8 cellular contexts compared by ENCODE assay signal in the genomic region with DNA sequence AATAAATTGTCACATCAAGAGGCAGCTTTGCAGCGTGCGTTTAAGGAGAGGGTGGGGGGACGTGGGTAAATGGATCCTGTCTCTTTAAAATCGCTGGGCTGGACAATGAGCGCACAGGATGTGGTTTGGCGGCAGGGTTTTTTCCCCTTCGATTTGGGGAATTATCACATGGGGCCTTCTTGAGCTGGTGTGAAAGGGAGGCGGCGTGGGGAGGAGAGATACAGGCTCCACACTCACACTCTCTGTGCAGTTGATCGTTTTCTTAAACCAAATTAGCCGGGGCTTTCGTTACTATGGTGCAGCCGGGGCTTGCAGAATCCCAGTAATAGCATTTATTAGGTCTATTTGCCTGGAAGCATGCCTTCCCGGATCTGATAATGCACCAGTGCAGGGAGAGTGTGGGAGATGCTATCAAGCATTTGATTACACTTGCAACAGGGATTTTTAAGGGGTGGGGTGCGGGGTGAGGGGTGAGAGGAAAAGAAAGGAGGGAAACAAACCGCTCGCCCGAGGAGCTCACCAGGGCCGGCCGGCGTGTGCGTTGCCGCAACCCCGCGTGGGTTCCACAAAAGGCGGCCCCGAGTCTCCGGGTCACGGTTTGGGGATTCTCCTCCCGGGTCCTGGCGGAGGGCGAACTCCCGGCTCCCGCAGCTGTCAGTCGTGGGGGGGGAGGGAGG. TPM values are rescaled to one million over a fixed set of nuclear protein-coding genes. Genes with fewer than 3 reads are reported as not detected.
DNase-seq lines count a peak whose midpoint lies in the region; ATAC-seq, FAIRE-seq and TF ChIP-seq lines count a peak whose summit lies in the region.

No MANE protein-coding gene starts in this region.

- in situ Hi-C loops in Caki2 (cut with HindIII; ENCODE audit: low pct_unique_long_range_greater_than_20kb, low sequenced_read_pairs): no loop called here

- H3K36me3 Mint-ChIP-seq in glutamatergic neuron (ENCODE audit: unreplicated experiment): no peaks in the 10 kb centered on the region

- TF ChIP-seq POLR2A in tibial nerve (IDR thresholded peaks at IDR 0.05): peak; percentile 30 to 31

- H3K27ac ChIP-seq in SJCRH30 (peak overlapping the region; percentile 60), pancreas (peak overlapping the region; percentile 76 to 96 (median 88)), tibial nerve (peak overlapping the region; percentile 51 to 91 (median 88))

- WGBS in pancreas, 2 donors: 1 to 2% methylated on average over 17 to 35 of the region's 35 CpGs
- 1% methylated on average over 30 to 35 of the region's 35 CpGs for WGBS in tibial nerve, 2 donors

- H3K27me3 ChIP-seq in SJCRH30 (no peaks in the 10 kb centered on the region), pancreas (no peaks in the 10 kb centered on the region), tibial nerve (no peaks in the 10 kb centered on the region)

- intact Hi-C loops in pancreas (cut with DNase I): no loop called here

- DNase-seq in Caki2 (ENCODE audit: low read depth) (peak; percentile 82), HTR-8/SVneo (ENCODE audit: insufficient read length, low spot score) (peak; percentile 79), SJCRH30 (peak; percentile 72 to 86), glutamatergic neuron (peak; percentile 54), pancreas (peak in 4 of 6 donors; percentile 39 to 76 (median 52)), tibial nerve (ENCODE audit: low spot score in 2 of 2) (peak; percentile 54 to 78)
- peak; percentile 53 for DNase-seq in activated naive CD4-positive, alpha-beta T cell treated with anti-CD3 and anti-CD28 coated beads, Interleukin-2, amount 50 U/mL, for 16 hours

- FAIRE-seq in HTR-8/SVneo (lab: Jason Lieb, UNC) (no peak), pancreas (lab: Jason Lieb, UNC) (no peak)

- TF ChIP-seq EP300 in tibial nerve (IDR thresholded peaks at IDR 0.05): peak in 1 of 2 donors; percentile 64

- H3K27me3 Mint-ChIP-seq in glutamatergic neuron (ENCODE audit: unreplicated experiment): peaks cover 43% of the 10 kb centered on the region

- peak overlapping the region; percentile 98 for H3K27ac Mint-ChIP-seq in glutamatergic neuron (ENCODE audit: unreplicated experiment)

- ATAC-seq in GM19468 (IDR thresholded peaks at IDR 0.05; ENCODE audit: extremely low read depth, unreplicated experiment): peak; percentile 22
- ATAC-seq in pancreas: peak; percentile 22 to 48 (median 43)

- peaks cover 14% of the 10 kb centered on the region for H3K4me1 Mint-ChIP-seq in glutamatergic neuron (ENCODE audit: low read depth, unreplicated experiment)

- H3K9me3 Mint-ChIP-seq in glutamatergic neuron (ENCODE audit: unreplicated experiment): peaks cover 38% of the 10 kb centered on the region

- peak overlapping the region; percentile 94 for H3K4me3 Mint-ChIP-seq in glutamatergic neuron (ENCODE audit: unreplicated experiment)

- H3K36me3 ChIP-seq in SJCRH30: no peaks in the 10 kb centered on the region
- H3K36me3 ChIP-seq in pancreas: no peaks in the 10 kb centered on the region
- H3K36me3 ChIP-seq in tibial nerve: no peaks in the 10 kb centered on the region

- peak overlapping the region; percentile 83 for H3K4me3 ChIP-seq in SJCRH30
- peak overlapping the region; percentile 71 to 86 (median 80) for H3K4me3 ChIP-seq in pancreas
- H3K4me3 ChIP-seq in tibial nerve: peak overlapping the region; percentile 49 to 92 (median 78)

- TF ChIP-seq CTCF in glutamatergic neuron (IDR thresholded peaks at IDR 0.05; ENCODE audit: partially characterized antibody, unreplicated experiment) (no peak), pancreas (IDR thresholded peaks at IDR 0.05) (no peak), tibial nerve (IDR thresholded peaks at IDR 0.05) (no peak)

- H3K9me3 ChIP-seq in SJCRH30 (replicated peaks) (no peaks in the 10 kb centered on the region), pancreas (no peaks in the 10 kb centered on the region), tibial nerve (no peaks in the 10 kb centered on the region)

- 0 out of 2 replicates have a peak, but pooled peaks cover 3% of the 10 kb centered on the region for H3K4me1 ChIP-seq in SJCRH30
- peaks cover 8 to 14% (median 8%) of the 10 kb centered on the region in 3 donors for H3K4me1 ChIP-seq in pancreas
- H3K4me1 ChIP-seq in tibial nerve: peaks cover 0 to 67% (median 15%) of the 10 kb centered on the region in 4 donors

RNA-seq across cellular contexts. Expression of a gene that starts 58.9 kb away (rescaled TPM):
- 7.1 and 7.9 TPM in 2 replicates for total RNA-seq in Caki2 (2014; rRNA removed; shearing (Covaris generic); ENCODE audit: low replicate concordance)
- 31.1 and 33.8 TPM in 2 replicates for total RNA-seq in SJCRH30 (2014; rRNA removed; shearing (Covaris generic))
- total RNA-seq in glutamatergic neuron (ENCODE audit: unreplicated experiment) (473 TPM), pancreas (10 to 100 TPM; 32.0 to 50.3 (median 41.9) TPM), tibial nerve (100 to 1,000 TPM in 1 of 4 donors, 10 to 100 TPM in 3; 65.1 to 147 (median 83.5) TPM)
- 10 to 100 TPM; 32.9 to 61.5 TPM for polyA plus RNA-seq in pancreas

Comparison
In these comparisons a context has a peak if more than half of its experiments do, and no peak if none do; other contexts are left out.
1. Peak in every context shown above with its lines: DNase-seq, ATAC-seq, H3K4me3 ChIP-seq and H3K27ac ChIP-seq.